In the genomic region with DNA sequence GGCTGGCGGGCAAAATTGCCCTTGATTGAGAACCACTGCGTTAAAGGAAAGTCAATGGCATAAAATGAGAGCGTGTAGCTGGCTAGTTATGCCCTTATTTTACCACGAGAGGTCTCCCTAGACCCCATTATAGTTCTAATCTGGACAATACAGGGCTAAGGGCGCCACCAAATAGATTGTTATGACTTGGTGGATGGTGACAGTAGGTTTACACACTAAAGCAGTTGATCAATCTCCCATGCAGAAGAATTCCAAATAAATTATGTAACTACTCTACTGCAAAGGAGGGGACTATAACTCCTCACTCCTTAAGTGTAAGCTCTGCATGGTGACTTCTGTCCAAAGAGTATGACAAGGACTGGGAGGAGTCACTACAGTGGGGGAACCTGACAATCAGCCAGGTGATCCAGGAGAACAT, we compare ENCODE assay signal across 9 cellular contexts. TPM values are rescaled to one million over a fixed set of nuclear protein-coding genes. Genes with fewer than 3 reads are reported as not detected.
DNase-seq lines count a peak whose midpoint lies in the region; FAIRE-seq and TF ChIP-seq lines count a peak whose summit lies in the region.
"Had no signal": no experiment of that assay in that cellular context is flagged by ENCODE, and none has a peak within 500 bp of the region (broad histone marks: within the 10 kb centered on the region; RNA-seq: fewer than 3 reads in every experiment).

No MANE protein-coding gene starts in this region.

- H3K27me3 Mint-ChIP-seq in Calu3 (ENCODE audit: unreplicated experiment): no peaks in the 10 kb centered on the region

- no peak overlapping the region for H2AFZ ChIP-seq in keratinocyte (ENCODE audit: control insufficient read depth, low read length)

- no peaks in the 10 kb centered on the region for H3K4me1 Mint-ChIP-seq in Calu3 (ENCODE audit: low read depth, unreplicated experiment)

- no peaks in the 10 kb centered on the region for H3K9me3 ChIP-seq in keratinocyte (ENCODE audit: control insufficient read depth, low read depth, low read length)

- H3K36me3 ChIP-seq in bronchial epithelial cell (ENCODE audit: control insufficient read depth, insufficient read depth, low read length): no peaks in the 10 kb centered on the region
- no peaks in the 10 kb centered on the region for H3K36me3 ChIP-seq in keratinocyte (ENCODE audit: control insufficient read depth in 2 of 2, extremely low read depth in 1 of 2, insufficient read depth in 2 of 2, low read length in 2 of 2)

- no peaks in the 10 kb centered on the region for H3K36me3 Mint-ChIP-seq in Calu3 (ENCODE audit: insufficient read depth, unreplicated experiment)

- H3K9ac ChIP-seq in keratinocyte (ENCODE audit: control insufficient read depth, extremely low read depth, insufficient read depth, low read length): no peak overlapping the region

- intact Hi-C loops in Calu3 (cut with micrococcal nuclease; ENCODE audit: unreplicated experiment): loop anchor here (1.0 to 10.0 kb wide), 2 partner anchors 129 to 244 kb away; no protein-coding TSS in a partner anchor

- dilution Hi-C loops in keratinocyte (cut with MboI; ENCODE audit: extremely low pct_ligation_motif_present, low sequenced_read_pairs): no loop called here

- peak; percentile 39 for TF ChIP-seq CTCF in Calu3 (IDR thresholded peaks at IDR 0.05; ENCODE audit: unreplicated experiment)
- TF ChIP-seq CTCF in bronchial epithelial cell (IDR thresholded peaks at IDR 0.05; ENCODE audit: insufficient read depth, low read length, severe bottlenecking): peak; percentile 75
- TF ChIP-seq CTCF in keratinocyte (optimal IDR thresholded peaks at IDR 0.05 in 1 of 3, IDR thresholded peaks at IDR 0.05 in 1 of 3, conservative IDR thresholded peaks at IDR 0.05 in 1 of 3; ENCODE audit: extremely low read depth in 1 of 3, insufficient read depth in 2 of 3, low read length in 3 of 3): peak; percentile 61 to 80 (median 66)

- no peaks in the 10 kb centered on the region for H3K9me3 Mint-ChIP-seq in Calu3 (ENCODE audit: low read depth, unreplicated experiment)
- H3K9me3 Mint-ChIP-seq: T-helper 1 cell treated with Interleukin-12 subunit alpha and Interleukin-12 subunit beta and Interleukin-4 antibody, amounts not matched to agents 30 μg/mL and 1 μg/mL, for 36 hours had no signal

- no peak overlapping the region for H3K4me3 Mint-ChIP-seq in Calu3 (ENCODE audit: low read depth, unreplicated experiment)
- H3K4me3 Mint-ChIP-seq: T-helper 1 cell treated with Interleukin-12 subunit alpha and Interleukin-12 subunit beta and Interleukin-4 antibody, amounts not matched to agents 30 μg/mL and 1 μg/mL, for 36 hours had no signal

- CTCF ChIA-PET in Calu3 (lab: Charles Lee): interaction anchor here (0.7 to 1.6 kb wide), 6 partner anchors 18 to 248 kb away, joined by 3 to 12 read pairs (median 5); no protein-coding TSS in a partner anchor

- H3K4me1 ChIP-seq in keratinocyte (ENCODE audit: control insufficient read depth, extremely low read depth, insufficient read depth, low read length): no peaks in the 10 kb centered on the region

- no peaks in the 10 kb centered on the region for H4K20me1 ChIP-seq in keratinocyte (ENCODE audit: control insufficient read depth, extremely low read depth, insufficient read depth, low read length)

- DNase-seq in Calu3 (peak; percentile 28), H4 (ENCODE audit: low spot score) (peak; percentile 55), NCI-H146 treated with DMSO at 0.1 percent for 48 hours (lab: John Stamatoyannopoulos, UW; ENCODE audit: unreplicated experiment) (peak; percentile 70), SKM-1 treated with dmso at 0.1 percent for 144 hours (lab: John Stamatoyannopoulos, UW; ENCODE audit: unreplicated experiment) (peak; percentile 65), bronchial epithelial cell (ENCODE audit: low read depth) (peak; percentile 46), keratinocyte (ENCODE audit: low read depth, low spot score) (no peak), mesenteric fat pad (ENCODE audit: low spot score) (no peak)
- DNase-seq in stimulated activated CD4-positive, alpha-beta T cell treated with anti-CD3 and anti-CD28 coated beads, Interleukin-2, amount 100 ng/mL, for 4 hours (ENCODE audit: low read depth): peak; percentile 28

- no peaks in the 10 kb centered on the region for H3K79me2 ChIP-seq in keratinocyte (ENCODE audit: control insufficient read depth, insufficient read depth, low read length)

- no peak overlapping the region for H3K27ac Mint-ChIP-seq in Calu3 (ENCODE audit: unreplicated experiment)
- H3K27ac Mint-ChIP-seq: T-helper 1 cell treated with Interleukin-12 subunit alpha and Interleukin-12 subunit beta and Interleukin-4 antibody, amounts not matched to agents 30 μg/mL and 1 μg/mL, for 36 hours had no signal

- H3K4me3 ChIP-seq in bronchial epithelial cell (ENCODE audit: low read depth, low read length) (no peak overlapping the region), keratinocyte (ENCODE audit: control insufficient read depth in 2 of 3, extremely low read depth in 1 of 3, insufficient read depth in 2 of 3, low read depth in 1 of 3, low read length in 3 of 3) (no peak overlapping the region)

- H3K27ac ChIP-seq in keratinocyte (ENCODE audit: control insufficient read depth, insufficient read depth, low read length): no peak overlapping the region

- no peak overlapping the region for H3K4me2 ChIP-seq in keratinocyte (ENCODE audit: control insufficient read depth, extremely low read depth, insufficient read depth, low read depth, low read length)

- FAIRE-seq in bronchial epithelial cell (lab: Jason Lieb, UNC) (no peak), keratinocyte (lab: Jason Lieb, UNC) (no peak)

- H3K9me1 ChIP-seq in keratinocyte (ENCODE audit: control insufficient read depth, extremely low read depth, insufficient read depth, low read length): no peaks in the 10 kb centered on the region

- H3K27me3 ChIP-seq in bronchial epithelial cell (ENCODE audit: control insufficient read depth, insufficient read depth, low read length) (no peaks in the 10 kb centered on the region), keratinocyte (ENCODE audit: control insufficient read depth, extremely low read depth, insufficient read depth, low read length) (no peaks in the 10 kb centered on the region)

- BruUV-seq in Calu3 (replicated peaks; lab: Mats Ljungman, UMichigan): no TSS peak

RNA-seq across cellular contexts. Expression of a gene that starts 20.4 kb away (rescaled TPM):
- total RNA-seq in Calu3 (2022) (2.3 and 4.1 TPM in 2 replicates), bronchial epithelial cell (2.1 and 2.6 TPM in 2 replicates), mesenteric fat pad (35.5 TPM)
- total RNA-seq in H4 (2014; rRNA removed; shearing (Covaris generic)): 0.86 and 1.9 TPM in 2 replicates
- polyA plus RNA-seq in keratinocyte: 2.4 to 5.7 TPM (median 4.6 TPM) in 3 replicates
- polyA plus RNA-seq in keratinocyte (2011; ENCODE audit: low read depth): 9.2 TPM
- polyA plus RNA-seq in keratinocyte (2011; cell fraction: cytosol; rRNA removed): 2.3 and 4.5 TPM in 2 replicates
- polyA plus RNA-seq in keratinocyte (2011; cell fraction: nucleus; rRNA removed): 7.7 and 8.4 TPM in 2 replicates
- 1.0 and 5.9 TPM in 2 replicates for polyA plus RNA-seq in keratinocyte (2012; ENCODE audit: low replicate concordance)
- polyA minus RNA-seq in keratinocyte: 1.7 to 9.8 TPM (median 8.7 TPM) in 3 replicates
- 2.3 TPM for polyA minus RNA-seq in keratinocyte (2011; cell fraction: cytosol; rRNA and poly(A)+ RNA removed)
- 4.4 and 5.7 TPM in 2 replicates for polyA minus RNA-seq in keratinocyte (2011; cell fraction: nucleus; rRNA and poly(A)+ RNA removed)

Comparison
In these comparisons a context has a peak if more than half of its experiments do, and no peak if none do; other contexts are left out.
1. DNase-seq: peak in Calu3 (single experiment), H4 (single experiment), NCI-H146 treated with DMSO at 0.1 percent for 48 hours (single experiment), SKM-1 treated with dmso at 0.1 percent for 144 hours (single experiment), bronchial epithelial cell (single experiment) and stimulated activated CD4-positive, alpha-beta T cell treated with anti-CD3 and anti-CD28 coated beads, Interleukin-2, amount 100 ng/mL, for 4 hours (single experiment); none in keratinocyte (single experiment) and mesenteric fat pad (single experiment).
2. Peak in every context shown above with its lines, with median percentiles within 50 percentile points of each other: CTCF ChIP-seq.